ENCODE assay signal across 8 cellular contexts in the genomic region with DNA sequence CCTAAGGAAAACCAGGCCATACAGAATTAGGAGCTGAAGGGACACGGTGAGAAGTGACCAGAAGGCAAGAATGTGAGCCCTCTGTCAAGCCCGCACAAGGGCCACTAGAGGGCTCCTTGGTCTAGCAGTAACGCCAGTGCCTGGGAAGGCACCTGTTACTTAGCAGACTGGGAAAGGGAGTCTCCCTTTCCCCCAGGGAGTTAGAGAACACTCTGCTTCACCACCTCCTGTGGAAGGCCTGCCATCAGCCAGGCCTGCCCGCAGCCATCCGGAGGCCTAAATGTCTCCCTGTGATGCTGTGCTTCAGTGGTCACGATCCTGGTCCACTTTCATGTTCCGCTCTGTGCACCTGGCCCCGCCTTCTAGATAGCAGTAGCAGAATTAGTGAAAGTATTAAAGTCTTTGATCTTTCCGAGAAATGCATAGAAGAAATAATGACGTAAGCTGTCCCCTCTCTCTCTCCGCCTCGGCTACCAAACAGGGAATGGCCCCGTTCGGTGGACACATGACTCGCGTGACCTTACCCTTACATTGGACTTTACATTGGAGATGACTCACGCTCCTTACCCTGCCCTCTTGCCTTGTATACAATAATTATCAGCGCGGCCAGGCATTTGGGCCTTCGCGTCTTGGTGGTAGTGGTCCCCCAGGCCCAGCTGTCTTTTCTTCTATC. TPM values are rescaled to one million over a fixed set of nuclear protein-coding genes. Genes with fewer than 3 reads are reported as not detected.
A peak's percentile ranks its signal among the peaks of the same experiment; 100 is the strongest.
DNase-seq lines count a peak whose midpoint lies in the region; ATAC-seq, FAIRE-seq and TF ChIP-seq lines count a peak whose summit lies in the region.

No MANE protein-coding gene starts in this region.

- H3K4me1 ChIP-seq in adipocyte (ENCODE audit: control insufficient read depth, insufficient read depth, low read length) = no peaks in the 10 kb centered on the region

- FAIRE-seq in GM18507 (lab: Jason Lieb, UNC) = peak; percentile 76

- DNase-seq in BJ (ENCODE audit: low read depth) = no peak
- no peak for DNase-seq in GM18507 (ENCODE audit: extremely low spot score, insufficient read length, low read depth)
- peak; percentile 45 to 81 for DNase-seq in NCI-H524 (lab: John Stamatoyannopoulos, UW)
- peak; percentile 68 for DNase-seq in adipocyte (ENCODE audit: low read depth)
- DNase-seq in iPS DF 19.7 (ENCODE audit: low read depth, low spot score) = peak; percentile 47
- DNase-seq in stimulated activated CD4-positive, alpha-beta T cell treated with anti-CD3 and anti-CD28 coated beads, Interleukin-4, amount 100 ng/mL, for 4 hours = peak; percentile 25 to 33
- DNase-seq in T1000 (lab: John Stamatoyannopoulos, UW) = no peak

- ATAC-seq in HG02678 (IDR thresholded peaks at IDR 0.05; ENCODE audit: unreplicated experiment) = no peak

- H3K9me3 ChIP-seq in adipocyte (ENCODE audit: control insufficient read depth, low read length) = peaks cover 17% of the 10 kb centered on the region

- CTCF ChIA-PET in BJ (lab: Yijun Ruan, JAX) = interaction anchor here (0.8 to 4.5 kb wide), 12 partner anchors 10 to 112 kb away, joined by 3 to 50 read pairs (median 4); a partner anchor contains a TSS

- H3K27me3 ChIP-seq in BJ (ENCODE audit: control insufficient read depth, insufficient read depth, low read length) (peaks cover 12% of the 10 kb centered on the region), adipocyte (replicated peaks; ENCODE audit: control insufficient read depth, insufficient read depth, low read length) (peaks cover 42% of the 10 kb centered on the region)

- H3K9ac ChIP-seq in adipocyte (ENCODE audit: low read length) = no peak overlapping the region

- peak; percentile 79 for TF ChIP-seq CTCF in BJ (IDR thresholded peaks at IDR 0.05; ENCODE audit: insufficient read depth, low read depth, low read length)

- H3K36me3 ChIP-seq in BJ (ENCODE audit: control insufficient read depth, insufficient read depth, low read length) = no peaks in the 10 kb centered on the region
- H3K36me3 ChIP-seq in adipocyte (ENCODE audit: control insufficient read depth, insufficient read depth, low read length, severe bottlenecking) = no peaks in the 10 kb centered on the region

- H3K4me3 ChIP-seq in BJ (ENCODE audit: low read depth, low read length) (no peak overlapping the region), adipocyte (ENCODE audit: low read length) (no peak overlapping the region)

- POLR2A ChIA-PET in BJ (lab: Charles Lee) = no interaction called here

RNA-seq across cellular contexts. Expression of a gene that starts 10.7 kb away (rescaled TPM):
- 679 and 883 TPM in 2 replicates for polyA plus RNA-seq in BJ (2011; rRNA removed)
- 464 and 670 TPM in 2 replicates for polyA minus RNA-seq in BJ (2011; rRNA and poly(A)+ RNA removed)

RNA-seq across cellular contexts. Expression of a gene that starts 33.9 kb away (rescaled TPM):
- polyA plus RNA-seq in BJ (2011; rRNA removed) = 97.9 and 149 TPM in 2 replicates
- polyA minus RNA-seq in BJ (2011; rRNA and poly(A)+ RNA removed) = 61.7 and 65.1 TPM in 2 replicates

RNA-seq across cellular contexts. Expression of a gene that starts 49.6 kb away (rescaled TPM):
- not detected in 2 replicates for polyA plus RNA-seq in BJ (2011; rRNA removed)
- not detected in 2 replicates for polyA minus RNA-seq in BJ (2011; rRNA and poly(A)+ RNA removed)

RNA-seq across cellular contexts. Expression of a gene that starts 56.9 kb away (rescaled TPM):
- 1.3 and 1.7 TPM in 2 replicates for polyA plus RNA-seq in BJ (2011; rRNA removed)
- polyA minus RNA-seq in BJ (2011; rRNA and poly(A)+ RNA removed) = 0.81 and 1.2 TPM in 2 replicates

Comparison
In these comparisons a context has a peak if more than half of its experiments do, and no peak if none do; other contexts are left out.
1. DNase-seq: peak in NCI-H524 (2 of 2), adipocyte (single experiment), iPS DF 19.7 (single experiment) and stimulated activated CD4-positive, alpha-beta T cell treated with anti-CD3 and anti-CD28 coated beads, Interleukin-4, amount 100 ng/mL, for 4 hours (2 of 2); none in BJ (single experiment), GM18507 (single experiment) and T1000 (single experiment).